Comparison of ENCODE assay signal across 8 cellular contexts in the genomic region with DNA sequence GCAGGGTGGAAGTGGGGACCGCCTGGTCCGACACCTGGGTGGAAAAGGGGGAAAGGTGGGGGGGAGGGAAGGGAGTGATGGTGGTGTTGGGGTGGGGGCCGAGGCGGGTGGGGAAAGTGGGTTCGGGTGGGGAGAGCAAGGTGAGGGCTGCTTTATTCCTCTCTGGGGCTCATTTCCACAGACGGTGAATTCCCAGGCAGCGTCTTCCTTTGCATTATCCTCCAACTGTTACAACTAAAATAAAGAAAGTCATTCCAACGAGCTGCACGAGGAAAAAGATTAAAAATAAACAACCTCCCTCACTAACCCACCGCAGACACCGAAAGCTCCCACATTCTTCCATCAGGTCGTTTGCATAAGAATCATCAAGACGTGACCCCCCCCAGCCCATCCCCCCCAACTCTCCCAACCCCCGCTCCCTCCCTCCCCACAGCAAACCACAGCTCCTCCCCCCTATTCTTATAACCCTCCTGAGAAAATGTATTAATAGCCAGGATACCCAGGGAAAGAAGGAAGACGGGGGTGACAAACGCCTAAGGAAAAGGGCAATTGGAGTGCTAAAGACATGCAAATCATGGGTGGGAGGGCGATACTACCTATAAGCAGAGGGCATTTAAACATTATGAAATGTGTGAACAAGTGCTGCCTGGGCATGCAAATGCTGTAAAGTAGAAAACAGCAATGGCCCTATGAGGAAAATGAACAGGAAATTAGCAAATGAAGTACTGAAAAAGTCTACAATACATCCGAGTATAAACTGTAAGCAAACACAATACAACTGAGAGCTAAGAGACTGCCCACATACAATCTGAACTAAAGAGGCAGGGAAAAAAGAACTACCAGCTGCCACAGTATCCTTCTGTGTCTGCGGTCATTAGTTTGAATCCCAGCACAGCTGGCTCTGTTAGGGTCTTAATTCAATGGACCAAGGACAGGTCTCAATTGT. TPM values are rescaled to one million over a fixed set of nuclear protein-coding genes. Genes with fewer than 3 reads are reported as not detected.
DNase-seq lines count a peak whose midpoint lies in the region; ATAC-seq and TF ChIP-seq lines count a peak whose summit lies in the region.

No MANE protein-coding gene starts in this region.

- H3K4me2 ChIP-seq in neuronal stem cell (ENCODE audit: insufficient read depth, low read length, poor library complexity, severe bottlenecking): peak overlapping the region; percentile 86

- no peak overlapping the region for H4K91ac ChIP-seq in neuronal stem cell (ENCODE audit: low read depth, low read length, poor library complexity)

- peak overlapping the region; percentile 44 for H3K9ac ChIP-seq in neuronal stem cell (ENCODE audit: low read depth, low read length, poor library complexity)

- H3K27ac ChIP-seq in RWPE2 (ENCODE audit: poor library complexity, severe bottlenecking): no peak overlapping the region
- peak overlapping the region; percentile 97 for H3K27ac ChIP-seq in neuronal stem cell (replicated peaks; ENCODE audit: low read length)

- peak overlapping the region; percentile 84 for H3K4ac ChIP-seq in neuronal stem cell (ENCODE audit: low read length)

- no peak overlapping the region for H3K14ac ChIP-seq in neuronal stem cell (ENCODE audit: low read length)

- H2AFZ ChIP-seq in neuronal stem cell (ENCODE audit: low read length): peak overlapping the region; percentile 80

- peak overlapping the region; percentile 84 for H2AK5ac ChIP-seq in neuronal stem cell (ENCODE audit: low read depth, low read length)

- H3K79me1 ChIP-seq in neuronal stem cell (ENCODE audit: low read depth, low read length): no peaks in the 10 kb centered on the region

- peak overlapping the region; percentile 67 for H2BK15ac ChIP-seq in neuronal stem cell (ENCODE audit: low read length)

- no peak overlapping the region for H4K8ac ChIP-seq in neuronal stem cell (ENCODE audit: low read depth, low read length)

- peak overlapping the region; percentile 87 for H2BK5ac ChIP-seq in neuronal stem cell (ENCODE audit: low read length)

- H3K4me3 ChIP-seq in RWPE2 (ENCODE audit: severe bottlenecking) (peak overlapping the region; percentile 35), epithelial cell of proximal tubule (ENCODE audit: low read depth, low read length) (peak overlapping the region; percentile 66), neuronal stem cell (ENCODE audit: low read length in 2 of 2) (peak overlapping the region; percentile 61 to 89)

- H3K23ac ChIP-seq in neuronal stem cell (ENCODE audit: low read depth, low read length, poor library complexity): no peak overlapping the region

- ATAC-seq in GM19035 (IDR thresholded peaks at IDR 0.05; ENCODE audit: unreplicated experiment) (peak; percentile 35), HG03139 (IDR thresholded peaks at IDR 0.05; ENCODE audit: unreplicated experiment) (peak; percentile 16), RWPE2 (ENCODE audit: low read depth) (0 out of 3 replicates have a peak, but pooled peaks have one; percentile 5)

- DNase-seq in DMS 273 (lab: John Stamatoyannopoulos, UW; ENCODE audit: unreplicated experiment) (peak; percentile 16), RWPE2 (ENCODE audit: low spot score) (no peak), epithelial cell of proximal tubule (ENCODE audit: low read depth) (no peak), neuronal stem cell (ENCODE audit: low spot score) (peak; percentile 61), occipital lobe (lab: John Stamatoyannopoulos, UW) (no peak)
- DNase-seq in activated CD8-positive, alpha-beta memory T cell treated with anti-CD3 and anti-CD28 coated beads, Interleukin-2, amount 50 U/mL, for 4 hours: no peak

- H2BK12ac ChIP-seq in neuronal stem cell (ENCODE audit: low read length): peak overlapping the region; percentile 41

- WGBS in neuronal stem cell (ENCODE audit: extremely low coverage in 2 of 2, insufficient read length in 2 of 2, insufficient replicate concordance in 1 of 2), 2 donors: no CpG with 5 or more reads among the region's 19 CpGs

- H3K9me3 ChIP-seq in RWPE2 (ENCODE audit: severe bottlenecking) (no peaks in the 10 kb centered on the region), neuronal stem cell (replicated peaks in 1 of 2; ENCODE audit: control insufficient read depth in 2 of 2, insufficient read depth in 1 of 2, low read depth in 1 of 2, low read length in 2 of 2) (no peaks in the 10 kb centered on the region)

- H2BK120ac ChIP-seq in neuronal stem cell (ENCODE audit: low read depth, low read length): peak overlapping the region; percentile 81

- H3K4me1 ChIP-seq in RWPE2 (ENCODE audit: insufficient read depth, poor library complexity, severe bottlenecking) (peaks cover 4% of the 10 kb centered on the region), neuronal stem cell (ENCODE audit: control insufficient read depth in 2 of 2, insufficient read depth in 1 of 2, low read depth in 1 of 2, low read length in 2 of 2) (peaks cover 4 to 28% of the 10 kb centered on the region in 2 donors)

- peaks cover 58% of the 10 kb centered on the region for H3K27me3 ChIP-seq in RWPE2 (ENCODE audit: insufficient read depth, poor library complexity, severe bottlenecking)
- H3K27me3 ChIP-seq in neuronal stem cell (ENCODE audit: control insufficient read depth in 3 of 3, insufficient read depth in 3 of 3, low read depth in 1 of 3, low read length in 3 of 3): no peaks in the 10 kb centered on the region

- H3K36me3 ChIP-seq in RWPE2 (ENCODE audit: low read depth): no peaks in the 10 kb centered on the region
- peaks cover 0 to 13% of the 10 kb centered on the region in 2 donors for H3K36me3 ChIP-seq in neuronal stem cell (replicated peaks in 1 of 2; ENCODE audit: control insufficient read depth in 2 of 2, insufficient read depth in 2 of 2, low read length in 2 of 2)

- H3K18ac ChIP-seq in neuronal stem cell (ENCODE audit: low read length): peak overlapping the region; percentile 97

- TF ChIP-seq CTCF in RWPE2 (IDR thresholded peaks at IDR 0.05; ENCODE audit: poor library complexity, severe bottlenecking) (no peak), epithelial cell of proximal tubule (conservative IDR thresholded peaks at IDR 0.05; ENCODE audit: low read depth, low read length) (no peak)

RNA-seq across cellular contexts. Expression of gene CXXC4, which starts 2.6 kb away (rescaled TPM):
- total RNA-seq in epithelial cell of proximal tubule: under 0.01 and 0.29 TPM in 2 replicates
- 33.7 TPM for polyA plus RNA-seq in neuronal stem cell (2013, experiment 1 of 2)
- 36.4 TPM for polyA plus RNA-seq in neuronal stem cell (2013, experiment 2 of 2)
- 128 TPM for total RNA-seq in occipital lobe

Comparison
In these comparisons a context has a peak if more than half of its experiments do, and no peak if none do; other contexts are left out.
1. DNase-seq: peak in DMS 273 (single experiment) and neuronal stem cell (single experiment); none in RWPE2 (single experiment), epithelial cell of proximal tubule (single experiment), occipital lobe (single experiment) and activated CD8-positive, alpha-beta memory T cell treated with anti-CD3 and anti-CD28 coated beads, Interleukin-2, amount 50 U/mL, for 4 hours (single experiment).
2. RNA of gene CXXC4, which starts 2.6 kb away (total RNA-seq): 128 TPM in occipital lobe (single experiment); under 0.01 to 0.29 TPM in epithelial cell of proximal tubule; every median in the first group is over 10 times any median in the second.
3. Peak in every context shown above with its lines, with median percentiles within 50 percentile points of each other: ATAC-seq and H3K4me3 ChIP-seq.